Comparison of ENCODE assay signal across 23 cellular contexts in genomic region chr19:11404588-11405258, GRCh38. TPM values are rescaled to one million over a fixed set of nuclear protein-coding genes. Genes with fewer than 3 reads are reported as not detected.
DNase-seq lines count a peak whose midpoint lies in the region; ATAC-seq, FAIRE-seq and TF ChIP-seq lines count a peak whose summit lies in the region.
"Had no signal": no experiment of that assay in that cellular context is flagged by ENCODE, and none has a peak within 500 bp of the region (broad histone marks: within the 10 kb centered on the region; RNA-seq: fewer than 3 reads in every experiment).

No MANE protein-coding gene starts in this region.

- H3K36me3 ChIP-seq in adrenal gland (replicated peaks in 1 of 2): no peaks in the 10 kb centered on the region
- H3K36me3 ChIP-seq: BLaER1 treated with 17β-estradiol and CSF1 and Interleukin-3, amounts not matched to agents 10 nM and 100 nM; colonic mucosa had no signal

- peak; percentile 22 for DNase-seq in D721Med (ENCODE audit: insufficient read length, low spot score)
- DNase-seq in adrenal gland: peak; percentile 33 to 72 (median 52)
- DNase-seq in left lobe of liver (ENCODE audit: low spot score): no peak
- DNase-seq in AG20443 (ENCODE audit: low spot score): no peak
- DNase-seq in NCI-H774 (lab: John Stamatoyannopoulos, UW): no peak
- no peak for DNase-seq in NOMO-1 treated with dmso at 0.1 percent for 144 hours (lab: John Stamatoyannopoulos, UW; ENCODE audit: unreplicated experiment)
- DNase-seq: activated CD8-positive, alpha-beta T cell treated with anti-CD3 and anti-CD28 coated beads, Interleukin-2, amount 10 ng/mL, durations not matched to agents 7 days and 5 days; activated gamma-delta T cell treated with Interleukin-2 at 50 U/mL for 16 hours; colonic mucosa; Karpas-422; midbrain; MV-4-11; NCI-H2171; NCI-H524; stimulated activated CD4-positive, alpha-beta T cell treated with anti-CD3 and anti-CD28 coated beads, Interleukin-1b, Interleukin-23, amount 100 ng/mL, for 48 hours; substantia nigra; T1000 had no signal

- FAIRE-seq in D721Med (lab: Jason Lieb, UNC): no peak
- FAIRE-seq: GM19239, HTR-8/SVneo, urothelium cell line had no signal

- H3K4me3 ChIP-seq in adrenal gland: no peak overlapping the region
- H3K4me3 ChIP-seq: BLaER1 treated with 17β-estradiol and CSF1 and Interleukin-3, amounts not matched to agents 10 nM and 100 nM; colonic mucosa had no signal

- H3K27me3 ChIP-seq in adrenal gland: no peaks in the 10 kb centered on the region
- H3K27me3 ChIP-seq: colonic mucosa had no signal

- no peak for TF ChIP-seq POLR2A in adrenal gland (IDR thresholded peaks at IDR 0.05)

- intact Hi-C loops in adrenal gland (cut with DNase I): no loop called here

- no peaks in the 10 kb centered on the region for H3K9me3 ChIP-seq in adrenal gland (replicated peaks in 1 of 3)
- H3K9me3 ChIP-seq: BLaER1 treated with 17β-estradiol and CSF1 and Interleukin-3, amounts not matched to agents 10 nM and 100 nM; colonic mucosa had no signal

- peaks cover 0 to 16% of the 10 kb centered on the region in 2 donors for H3K4me1 ChIP-seq in adrenal gland (replicated peaks in 1 of 2)
- H3K4me1 ChIP-seq: colonic mucosa had no signal

- WGBS in adrenal gland, 4 donors: 26 to 45% (median 36%) methylated on average over 10 of the region's 10 CpGs

- no peak for TF ChIP-seq CTCF in D721Med (IDR thresholded peaks at IDR 0.05; ENCODE audit: insufficient read depth, missing control alignments)
- no peak for TF ChIP-seq CTCF in adrenal gland (IDR thresholded peaks at IDR 0.05)

- ATAC-seq in left lobe of liver: peak; percentile 78
- ATAC-seq: activated CD4-positive, CD25-positive, alpha-beta regulatory T cell treated with anti-CD3 and anti-CD28 coated beads, Interleukin-2, amount 50 U/mL, for 24 hours; activated CD8-positive, alpha-beta T cell treated with anti-CD3 and anti-CD28 coated beads, Interleukin-2, amount 10 ng/mL, durations not matched to agents 7 days and 5 days had no signal

- H3K27ac ChIP-seq in adrenal gland: peak overlapping the region; percentile 9 to 86 (median 33)
- H3K27ac ChIP-seq: BLaER1 treated with 17β-estradiol and CSF1 and Interleukin-3, amounts not matched to agents 10 nM and 100 nM; colonic mucosa had no signal

RNA-seq across cellular contexts. Expression of gene RGL3, which starts 14.4 kb away (rescaled TPM):
- total RNA-seq in adrenal gland (10 to 100 TPM; 10.3 to 63.9 (median 36.1) TPM), left lobe of liver (33.4 TPM)
- polyA plus RNA-seq in adrenal gland: 100 to 1,000 TPM in 1 of 3 donors, 10 to 100 TPM in 2; 24.2 to 207 (median 64.1) TPM
- total RNA-seq: activated CD8-positive, alpha-beta T cell treated with anti-CD3 and anti-CD28 coated beads, Interleukin-2, amount 10 ng/mL, durations not matched to agents 7 days and 5 days; Daoy had no signal

RNA-seq across cellular contexts. Expression of gene EPOR, which starts 20.6 kb away (rescaled TPM):
- 10 to 100 TPM; 15.7 to 37.9 (median 23.5) TPM for total RNA-seq in adrenal gland
- 10 to 100 TPM in 2 of 3 donors, 1 to 10 TPM in 1; 6.8 to 74.0 (median 49.3) TPM for polyA plus RNA-seq in adrenal gland
- total RNA-seq in left lobe of liver: 11.9 TPM

RNA-seq across cellular contexts. Expression of gene ODAD3, which starts 30.2 kb away (rescaled TPM):
- total RNA-seq in adrenal gland (1 to 10 TPM in 7 of 8 donors, under 1 TPM in 1; 0.69 to 4.7 (median 2.3) TPM), left lobe of liver (0.70 TPM)
- polyA plus RNA-seq in adrenal gland: 1 to 10 TPM; 3.1 to 7.9 (median 4.8) TPM
- total RNA-seq: activated CD8-positive, alpha-beta T cell treated with anti-CD3 and anti-CD28 coated beads, Interleukin-2, amount 10 ng/mL, durations not matched to agents 7 days and 5 days; Daoy had no signal

RNA-seq across cellular contexts. Expression of gene SWSAP1, which starts 30.3 kb away (rescaled TPM):
- total RNA-seq in adrenal gland (1 to 10 TPM; 2.6 to 5.5 (median 3.8) TPM), left lobe of liver (2.6 TPM)
- polyA plus RNA-seq in adrenal gland: 1 to 10 TPM; 2.1 to 8.4 (median 6.0) TPM

RNA-seq across cellular contexts. Expression of gene PRKCSH, which starts 30.7 kb away (rescaled TPM):
- total RNA-seq in adrenal gland (100 to 1,000 TPM; 132 to 359 (median 247) TPM), left lobe of liver (218 TPM)
- 100 to 1,000 TPM; 142 to 228 (median 177) TPM for polyA plus RNA-seq in adrenal gland

Comparison
In these comparisons a context has a peak if more than half of its experiments do, and no peak if none do; other contexts are left out.
1. DNase-seq: peak in D721Med (single experiment) and adrenal gland (7 of 7); none in left lobe of liver (single experiment), AG20443 (single experiment), NCI-H774 (single experiment) and NOMO-1 treated with dmso at 0.1 percent for 144 hours (single experiment).